ENCODE assay signal across 1 cellular context in genomic region chr13:33003458-33004019, GRCh38.
TF ChIP-seq lines count a peak whose summit lies in the region.

No MANE protein-coding gene starts in this region.

TF ChIP-seq in GM12878, 131 proteins besides CTCF, POLR2A, EP300 and RAD21 (continued from another document):
- no peak for TF ChIP-seq ZNF687 (IDR thresholded peaks at IDR 0.05)
- no peak for TF ChIP-seq SMAD1 (IDR thresholded peaks at IDR 0.05; ENCODE audit: low read depth, partially characterized antibody)
- no peak for TF ChIP-seq CHD4 (IDR thresholded peaks at IDR 0.05)
- TF ChIP-seq JUND (IDR thresholded peaks at IDR 0.05; ENCODE audit: low read depth, low read length): no peak
- TF ChIP-seq FOXK2 (IDR thresholded peaks at IDR 0.05): no peak
- no peak for TF ChIP-seq RAD51 (IDR thresholded peaks at IDR 0.05)
- no peak for TF ChIP-seq RELB (IDR thresholded peaks at IDR 0.05; ENCODE audit: low read depth)
- no peak for TF ChIP-seq SPI1 (IDR thresholded peaks at IDR 0.05; ENCODE audit: borderline replicate concordance, insufficient read depth, low read depth, low read length)
- TF ChIP-seq NFYA (IDR thresholded peaks at IDR 0.05; ENCODE audit: borderline replicate concordance, low read depth, low read length): no peak
- TF ChIP-seq ESRRA (IDR thresholded peaks at IDR 0.05; ENCODE audit: low read length): no peak
- no peak for TF ChIP-seq PBX3 (IDR thresholded peaks at IDR 0.05; ENCODE audit: insufficient replicate concordance, low read depth, low read length)
- TF ChIP-seq EED (IDR thresholded peaks at IDR 0.05; ENCODE audit: low read depth): no peak
